In genomic region chr13:45316210-45316799, GRCh38 we compare ENCODE assay signal across 19 cellular contexts. TPM values are rescaled to one million over a fixed set of nuclear protein-coding genes. Genes with fewer than 3 reads are reported as not detected.
DNase-seq lines count a peak whose midpoint lies in the region; ATAC-seq and TF ChIP-seq lines count a peak whose summit lies in the region.
"Had no signal": no experiment of that assay in that cellular context is flagged by ENCODE, and none has a peak within 500 bp of the region (broad histone marks: within the 10 kb centered on the region; RNA-seq: fewer than 3 reads in every experiment).

No MANE protein-coding gene starts in this region.

- peaks cover 3% of the 10 kb centered on the region for H3K27me3 Mint-ChIP-seq in activated T-cell treated with anti-CD3 and anti-CD28 coated beads, Interleukin-2, amount 50 U/mL, for 24 hours
- peaks cover 1% of the 10 kb centered on the region for H3K27me3 Mint-ChIP-seq in activated T-cell treated with anti-CD3 and anti-CD28 coated beads, Interleukin-2, amount 50 U/mL, for 72 hours (ENCODE audit: low read depth)
- no peaks in the 10 kb centered on the region for H3K27me3 Mint-ChIP-seq in chondrocyte (ENCODE audit: low read depth)
- peaks cover 0 to 2% (median 0%) of the 10 kb centered on the region in 5 donors for H3K27me3 Mint-ChIP-seq in naive thymus-derived CD8-positive, alpha-beta T cell
- H3K27me3 Mint-ChIP-seq in CD8-positive, alpha-beta memory T cell, result peaks cover 0 to 3% of the 10 kb centered on the region in 2 donors

- no peak overlapping the region for H3K4me3 Mint-ChIP-seq in activated T-cell treated with anti-CD3 and anti-CD28 coated beads, Interleukin-2, amount 50 U/mL, for 24 hours
- H3K4me3 Mint-ChIP-seq in activated T-cell treated with anti-CD3 and anti-CD28 coated beads, Interleukin-2, amount 50 U/mL, for 72 hours, result no peak overlapping the region
- H3K4me3 Mint-ChIP-seq in chondrocyte (ENCODE audit: unreplicated experiment), result peak overlapping the region; percentile 38
- no peak overlapping the region for H3K4me3 Mint-ChIP-seq in naive thymus-derived CD8-positive, alpha-beta T cell
- peak overlapping the region in 1 of 7 donors; percentile 20 for H3K4me3 Mint-ChIP-seq in CD8-positive, alpha-beta memory T cell
- H3K4me3 Mint-ChIP-seq: activated CD4-positive, alpha-beta T cell treated with anti-CD3 and anti-CD28 coated beads, Interleukin-2, amount 10 ng/mL, durations not matched to agents 24 days and 14 days; stimulated activated naive CD8-positive, alpha-beta T cell treated with anti-CD3 and anti-CD28 coated beads, Interleukin-15, amount 100 ng/mL, for 72 hours had no signal

- H3K27me3 ChIP-seq in CD8-positive, alpha-beta memory T cell (ENCODE audit: insufficient read depth, low read length, poor library complexity, severe bottlenecking), result no peaks in the 10 kb centered on the region
- H3K27me3 ChIP-seq: breast epithelium, transverse colon had no signal

- POLR2A ChIA-PET in naive thymus-derived CD8-positive, alpha-beta T cell (lab: Charles Lee), result no interaction called here
- POLR2A ChIA-PET in CD8-positive, alpha-beta memory T cell (lab: Charles Lee), result interaction anchor here (0.5 kb wide), 1 partner anchor 25 kb away, joined by 4 read pairs; the partner anchor contains the start of gene TPT1

- no peak for ATAC-seq in activated T-cell treated with anti-CD3 and anti-CD28 coated beads, Interleukin-2, amount 50 U/mL, for 72 hours (replicated peaks in 1 of 2)
- ATAC-seq in left lobe of liver (peak; percentile 84), GM21529 (IDR thresholded peaks at IDR 0.05; ENCODE audit: unreplicated experiment) (no peak)
- ATAC-seq in naive thymus-derived CD8-positive, alpha-beta T cell, result no peak
- ATAC-seq: stimulated activated naive CD8-positive, alpha-beta T cell treated with anti-CD3 and anti-CD28 coated beads, Interleukin-15, amount 100 ng/mL, for 72 hours had no signal

- H3K27ac ChIP-seq in CD8-positive, alpha-beta memory T cell (ENCODE audit: low read depth, low read length), result no peak overlapping the region
- H3K27ac ChIP-seq: breast epithelium, C4-2B, transverse colon had no signal

- in situ Hi-C loops in KBM-7 (cut with MboI; ENCODE audit: low pct_unique_long_range_greater_than_20kb, low sequenced_read_pairs), result no loop called here

- H3K36me3 ChIP-seq in CD8-positive, alpha-beta memory T cell (ENCODE audit: insufficient read depth, low read length), result no peaks in the 10 kb centered on the region
- H3K36me3 ChIP-seq: breast epithelium, transverse colon had no signal

- peaks cover 7% of the 10 kb centered on the region for H3K4me1 ChIP-seq in CD8-positive, alpha-beta memory T cell (ENCODE audit: insufficient read depth, low read length)

- no peak overlapping the region for H3K27ac Mint-ChIP-seq in activated T-cell treated with anti-CD3 and anti-CD28 coated beads, Interleukin-2, amount 50 U/mL, for 24 hours
- H3K27ac Mint-ChIP-seq in activated T-cell treated with anti-CD3 and anti-CD28 coated beads, Interleukin-2, amount 50 U/mL, for 72 hours, result no peak overlapping the region
- H3K27ac Mint-ChIP-seq in chondrocyte (ENCODE audit: unreplicated experiment), result peak overlapping the region; percentile 82
- peak overlapping the region in 1 of 10 donors; percentile 43 for H3K27ac Mint-ChIP-seq in naive thymus-derived CD8-positive, alpha-beta T cell
- H3K27ac Mint-ChIP-seq in CD8-positive, alpha-beta memory T cell, result peak overlapping the region in 1 of 8 donors; percentile 31
- H3K27ac Mint-ChIP-seq: activated CD4-positive, alpha-beta T cell treated with anti-CD3 and anti-CD28 coated beads, Interleukin-2, amount 10 ng/mL, durations not matched to agents 24 days and 14 days had no signal

- H3K9me3 Mint-ChIP-seq in activated T-cell treated with anti-CD3 and anti-CD28 coated beads, Interleukin-2, amount 50 U/mL, for 24 hours, result no peaks in the 10 kb centered on the region
- H3K9me3 Mint-ChIP-seq in activated T-cell treated with anti-CD3 and anti-CD28 coated beads, Interleukin-2, amount 50 U/mL, for 72 hours, result no peaks in the 10 kb centered on the region
- H3K9me3 Mint-ChIP-seq in chondrocyte (ENCODE audit: low read depth), result no peaks in the 10 kb centered on the region
- no peaks in the 10 kb centered on the region for H3K9me3 Mint-ChIP-seq in naive thymus-derived CD8-positive, alpha-beta T cell
- no peaks in the 10 kb centered on the region for H3K9me3 Mint-ChIP-seq in CD8-positive, alpha-beta memory T cell
- H3K9me3 Mint-ChIP-seq: activated CD4-positive, alpha-beta T cell treated with anti-CD3 and anti-CD28 coated beads, Interleukin-2, amount 10 ng/mL, durations not matched to agents 24 days and 14 days; stimulated activated naive CD8-positive, alpha-beta T cell treated with anti-CD3 and anti-CD28 coated beads, Interleukin-15, amount 100 ng/mL, for 72 hours had no signal

- no peak for TF ChIP-seq CTCF in chondrocyte (IDR thresholded peaks at IDR 0.05)

- H3K9me3 ChIP-seq in CD8-positive, alpha-beta memory T cell (ENCODE audit: low read length), result no peaks in the 10 kb centered on the region
- H3K9me3 ChIP-seq: breast epithelium, transverse colon had no signal

- no peaks in the 10 kb centered on the region for H3K36me3 Mint-ChIP-seq in activated T-cell treated with anti-CD3 and anti-CD28 coated beads, Interleukin-2, amount 50 U/mL, for 24 hours (ENCODE audit: low read depth)
- H3K36me3 Mint-ChIP-seq in activated T-cell treated with anti-CD3 and anti-CD28 coated beads, Interleukin-2, amount 50 U/mL, for 72 hours (ENCODE audit: insufficient read depth in 2 of 2), result no peaks in the 10 kb centered on the region
- H3K36me3 Mint-ChIP-seq in chondrocyte (ENCODE audit: low read depth), result no peaks in the 10 kb centered on the region
- H3K36me3 Mint-ChIP-seq in naive thymus-derived CD8-positive, alpha-beta T cell, result no peaks in the 10 kb centered on the region
- H3K36me3 Mint-ChIP-seq in CD8-positive, alpha-beta memory T cell, result no peaks in the 10 kb centered on the region

- peak; percentile 8 for DNase-seq in activated T-cell treated with anti-CD3 and anti-CD28 coated beads, Interleukin-2, amount 50 U/mL, for 24 hours
- DNase-seq in activated T-cell treated with anti-CD3 and anti-CD28 coated beads, Interleukin-2, amount 50 U/mL, for 72 hours, result no peak
- DNase-seq in chondrocyte (ENCODE audit: low spot score) (no peak), left lobe of liver (ENCODE audit: low spot score) (no peak), KBM-7 (no peak)
- no peak for DNase-seq in naive thymus-derived CD8-positive, alpha-beta T cell
- no peak for DNase-seq in CD8-positive, alpha-beta memory T cell
- DNase-seq: activated CD4-positive, alpha-beta T cell treated with anti-CD3 and anti-CD28 coated beads, Interleukin-2, amount 10 ng/mL, durations not matched to agents 24 days and 14 days; activated effector memory CD4-positive, alpha-beta T cell treated with Interleukin-2 at 50 U/mL for 16 hours; Karpas-422; NCI-H1048; NCI-H2029; occipital lobe; stimulated activated CD4-positive, alpha-beta T cell treated with anti-CD3 and anti-CD28 coated beads, Interleukin-2, amount 100 ng/mL, for 24 hours; stimulated activated naive CD8-positive, alpha-beta T cell treated with anti-CD3 and anti-CD28 coated beads, Interleukin-15, amount 100 ng/mL, for 72 hours; transverse colon had no signal

- CTCF ChIA-PET in CD8-positive, alpha-beta memory T cell (lab: Charles Lee), result interaction anchor here (1.5 kb wide), 1 partner anchor 18 kb away, joined by 3 read pairs; no protein-coding TSS in a partner anchor

- H3K4me3 ChIP-seq in CD8-positive, alpha-beta memory T cell (ENCODE audit: low read length), result no peak overlapping the region
- H3K4me3 ChIP-seq: breast epithelium, transverse colon had no signal

- H3K4me1 Mint-ChIP-seq in activated T-cell treated with anti-CD3 and anti-CD28 coated beads, Interleukin-2, amount 50 U/mL, for 24 hours (ENCODE audit: low read depth), result peaks cover 7% of the 10 kb centered on the region
- H3K4me1 Mint-ChIP-seq in activated T-cell treated with anti-CD3 and anti-CD28 coated beads, Interleukin-2, amount 50 U/mL, for 72 hours (ENCODE audit: low read depth), result peaks cover 17% of the 10 kb centered on the region
- peaks cover 23% of the 10 kb centered on the region for H3K4me1 Mint-ChIP-seq in chondrocyte (ENCODE audit: low read depth)
- H3K4me1 Mint-ChIP-seq in naive thymus-derived CD8-positive, alpha-beta T cell, result peaks cover 2 to 7% (median 6%) of the 10 kb centered on the region in 4 donors
- H3K4me1 Mint-ChIP-seq in CD8-positive, alpha-beta memory T cell, result peaks cover 1 to 3% (median 2%) of the 10 kb centered on the region in 3 donors

RNA-seq across cellular contexts. Expression of gene TPT1, which starts 24.7 kb away (rescaled TPM):
- total RNA-seq in activated T-cell treated with anti-CD3 and anti-CD28 coated beads, Interleukin-2, amount 50 U/mL, for 72 hours, result 1,000 to 10,000 TPM; 3,358 to 3,644 TPM
- total RNA-seq in chondrocyte (2,987 to 3,118 TPM (median 2,990 TPM) in 3 replicates), left lobe of liver (2,011 TPM)
- total RNA-seq in naive thymus-derived CD8-positive, alpha-beta T cell, result over 10,000 TPM; 10,139 to 10,909 TPM
- 1,000 to 10,000 TPM; 3,681 to 4,532 (median 4,400) TPM for polyA plus RNA-seq in naive thymus-derived CD8-positive, alpha-beta T cell
- total RNA-seq in CD8-positive, alpha-beta memory T cell, result 1,000 to 10,000 TPM; 3,313 to 3,378 TPM
- polyA plus RNA-seq in CD8-positive, alpha-beta memory T cell, result 2,788 TPM
